Comparison of ENCODE assay signal across 2 cellular contexts in genomic region chr20:33306807-33307206, GRCh38.
TF ChIP-seq lines count a peak whose summit lies in the region.

No MANE protein-coding gene starts in this region.

TF ChIP-seq in HCT116, 20 proteins besides CTCF, POLR2A, EP300 and RAD21 (continued from another document):
- no peak for TF ChIP-seq JUND (IDR thresholded peaks at IDR 0.05)
- no peak for TF ChIP-seq CBX3 (IDR thresholded peaks at IDR 0.05; ENCODE audit: low read depth)
- no peak for TF ChIP-seq ELF1 (IDR thresholded peaks at IDR 0.05; ENCODE audit: borderline replicate concordance, low read depth)
- TF ChIP-seq, protein P1, sequence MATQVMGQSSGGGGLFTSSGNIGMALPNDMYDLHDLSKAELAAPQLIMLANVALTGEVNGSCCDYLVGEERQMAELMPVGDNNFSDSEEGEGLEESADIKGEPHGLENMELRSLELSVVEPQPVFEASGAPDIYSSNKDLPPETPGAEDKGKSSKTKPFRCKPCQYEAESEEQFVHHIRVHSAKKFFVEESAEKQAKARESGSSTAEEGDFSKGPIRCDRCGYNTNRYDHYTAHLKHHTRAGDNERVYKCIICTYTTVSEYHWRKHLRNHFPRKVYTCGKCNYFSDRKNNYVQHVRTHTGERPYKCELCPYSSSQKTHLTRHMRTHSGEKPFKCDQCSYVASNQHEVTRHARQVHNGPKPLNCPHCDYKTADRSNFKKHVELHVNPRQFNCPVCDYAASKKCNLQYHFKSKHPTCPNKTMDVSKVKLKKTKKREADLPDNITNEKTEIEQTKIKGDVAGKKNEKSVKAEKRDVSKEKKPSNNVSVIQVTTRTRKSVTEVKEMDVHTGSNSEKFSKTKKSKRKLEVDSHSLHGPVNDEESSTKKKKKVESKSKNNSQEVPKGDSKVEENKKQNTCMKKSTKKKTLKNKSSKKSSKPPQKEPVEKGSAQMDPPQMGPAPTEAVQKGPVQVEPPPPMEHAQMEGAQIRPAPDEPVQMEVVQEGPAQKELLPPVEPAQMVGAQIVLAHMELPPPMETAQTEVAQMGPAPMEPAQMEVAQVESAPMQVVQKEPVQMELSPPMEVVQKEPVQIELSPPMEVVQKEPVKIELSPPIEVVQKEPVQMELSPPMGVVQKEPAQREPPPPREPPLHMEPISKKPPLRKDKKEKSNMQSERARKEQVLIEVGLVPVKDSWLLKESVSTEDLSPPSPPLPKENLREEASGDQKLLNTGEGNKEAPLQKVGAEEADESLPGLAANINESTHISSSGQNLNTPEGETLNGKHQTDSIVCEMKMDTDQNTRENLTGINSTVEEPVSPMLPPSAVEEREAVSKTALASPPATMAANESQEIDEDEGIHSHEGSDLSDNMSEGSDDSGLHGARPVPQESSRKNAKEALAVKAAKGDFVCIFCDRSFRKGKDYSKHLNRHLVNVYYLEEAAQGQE (IDR thresholded peaks at IDR 0.05; ENCODE audit: low read depth), result no peak
- TF ChIP-seq, protein P2, sequence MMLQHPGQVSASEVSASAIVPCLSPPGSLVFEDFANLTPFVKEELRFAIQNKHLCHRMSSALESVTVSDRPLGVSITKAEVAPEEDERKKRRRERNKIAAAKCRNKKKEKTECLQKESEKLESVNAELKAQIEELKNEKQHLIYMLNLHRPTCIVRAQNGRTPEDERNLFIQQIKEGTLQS (IDR thresholded peaks at IDR 0.05), result no peak
- TF ChIP-seq FOSL1 (IDR thresholded peaks at IDR 0.05; ENCODE audit: low read depth), result no peak
- no peak for TF ChIP-seq SP1 (IDR thresholded peaks at IDR 0.05; ENCODE audit: low read depth)
- no peak for TF ChIP-seq ZFX (IDR thresholded peaks at IDR 0.05)
- TF ChIP-seq POLR2AphosphoS5 (IDR thresholded peaks at IDR 0.05; ENCODE audit: low read depth, low read length), result no peak
- TF ChIP-seq MAX (IDR thresholded peaks at IDR 0.05), result no peak
- no peak for TF ChIP-seq CEBPB (IDR thresholded peaks at IDR 0.05; ENCODE audit: low read depth)
- TF ChIP-seq EZH2phosphoT487 (IDR thresholded peaks at IDR 0.05; ENCODE audit: borderline replicate concordance), result no peak
- TF ChIP-seq YY1 (IDR thresholded peaks at IDR 0.05; ENCODE audit: extremely low read depth, insufficient replicate concordance, low read depth, low read length), result no peak
- TF ChIP-seq ZNF274 (IDR thresholded peaks at IDR 0.05; ENCODE audit: low read depth, low read length), result no peak
- no peak for TF ChIP-seq EGR1 (IDR thresholded peaks at IDR 0.05; ENCODE audit: low read depth)

TF ChIP-seq in WTC11, 78 proteins besides CTCF, POLR2A, EP300 and RAD21 (continued from another document):
- TF ChIP-seq, protein P3, sequence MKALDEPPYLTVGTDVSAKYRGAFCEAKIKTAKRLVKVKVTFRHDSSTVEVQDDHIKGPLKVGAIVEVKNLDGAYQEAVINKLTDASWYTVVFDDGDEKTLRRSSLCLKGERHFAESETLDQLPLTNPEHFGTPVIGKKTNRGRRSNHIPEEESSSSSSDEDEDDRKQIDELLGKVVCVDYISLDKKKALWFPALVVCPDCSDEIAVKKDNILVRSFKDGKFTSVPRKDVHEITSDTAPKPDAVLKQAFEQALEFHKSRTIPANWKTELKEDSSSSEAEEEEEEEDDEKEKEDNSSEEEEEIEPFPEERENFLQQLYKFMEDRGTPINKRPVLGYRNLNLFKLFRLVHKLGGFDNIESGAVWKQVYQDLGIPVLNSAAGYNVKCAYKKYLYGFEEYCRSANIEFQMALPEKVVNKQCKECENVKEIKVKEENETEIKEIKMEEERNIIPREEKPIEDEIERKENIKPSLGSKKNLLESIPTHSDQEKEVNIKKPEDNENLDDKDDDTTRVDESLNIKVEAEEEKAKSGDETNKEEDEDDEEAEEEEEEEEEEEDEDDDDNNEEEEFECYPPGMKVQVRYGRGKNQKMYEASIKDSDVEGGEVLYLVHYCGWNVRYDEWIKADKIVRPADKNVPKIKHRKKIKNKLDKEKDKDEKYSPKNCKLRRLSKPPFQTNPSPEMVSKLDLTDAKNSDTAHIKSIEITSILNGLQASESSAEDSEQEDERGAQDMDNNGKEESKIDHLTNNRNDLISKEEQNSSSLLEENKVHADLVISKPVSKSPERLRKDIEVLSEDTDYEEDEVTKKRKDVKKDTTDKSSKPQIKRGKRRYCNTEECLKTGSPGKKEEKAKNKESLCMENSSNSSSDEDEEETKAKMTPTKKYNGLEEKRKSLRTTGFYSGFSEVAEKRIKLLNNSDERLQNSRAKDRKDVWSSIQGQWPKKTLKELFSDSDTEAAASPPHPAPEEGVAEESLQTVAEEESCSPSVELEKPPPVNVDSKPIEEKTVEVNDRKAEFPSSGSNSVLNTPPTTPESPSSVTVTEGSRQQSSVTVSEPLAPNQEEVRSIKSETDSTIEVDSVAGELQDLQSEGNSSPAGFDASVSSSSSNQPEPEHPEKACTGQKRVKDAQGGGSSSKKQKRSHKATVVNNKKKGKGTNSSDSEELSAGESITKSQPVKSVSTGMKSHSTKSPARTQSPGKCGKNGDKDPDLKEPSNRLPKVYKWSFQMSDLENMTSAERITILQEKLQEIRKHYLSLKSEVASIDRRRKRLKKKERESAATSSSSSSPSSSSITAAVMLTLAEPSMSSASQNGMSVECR (CRISPR knock-in tag; IDR thresholded peaks at IDR 0.05; ENCODE audit: borderline replicate concordance), result no peak
- no peak for TF ChIP-seq JUN (CRISPR knock-in tag; IDR thresholded peaks at IDR 0.05)
- TF ChIP-seq CBFB (CRISPR knock-in tag; IDR thresholded peaks at IDR 0.05; ENCODE audit: low read depth), result no peak
- no peak for TF ChIP-seq ELF4 (CRISPR knock-in tag; IDR thresholded peaks at IDR 0.05; ENCODE audit: low read depth)
- no peak for TF ChIP-seq FOXJ3 (CRISPR knock-in tag; IDR thresholded peaks at IDR 0.05; ENCODE audit: borderline replicate concordance)
- TF ChIP-seq, protein P4, sequence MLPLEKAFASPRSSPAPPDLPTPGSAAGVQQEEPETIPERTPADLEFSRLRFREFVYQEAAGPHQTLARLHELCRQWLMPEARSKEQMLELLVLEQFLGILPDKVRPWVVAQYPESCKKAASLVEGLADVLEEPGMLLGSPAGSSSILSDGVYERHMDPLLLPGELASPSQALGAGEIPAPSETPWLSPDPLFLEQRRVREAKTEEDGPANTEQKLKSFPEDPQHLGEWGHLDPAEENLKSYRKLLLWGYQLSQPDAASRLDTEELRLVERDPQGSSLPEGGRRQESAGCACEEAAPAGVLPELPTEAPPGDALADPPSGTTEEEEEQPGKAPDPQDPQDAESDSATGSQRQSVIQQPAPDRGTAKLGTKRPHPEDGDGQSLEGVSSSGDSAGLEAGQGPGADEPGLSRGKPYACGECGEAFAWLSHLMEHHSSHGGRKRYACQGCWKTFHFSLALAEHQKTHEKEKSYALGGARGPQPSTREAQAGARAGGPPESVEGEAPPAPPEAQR (CRISPR knock-in tag; IDR thresholded peaks at IDR 0.05), result no peak
- no peak for TF ChIP-seq SOX15 (CRISPR knock-in tag; IDR thresholded peaks at IDR 0.05)
- no peak for TF ChIP-seq TEAD4 (CRISPR knock-in tag; IDR thresholded peaks at IDR 0.05)
- no peak for TF ChIP-seq RORB (CRISPR knock-in tag; IDR thresholded peaks at IDR 0.05)
- TF ChIP-seq ZNF121 (CRISPR knock-in tag; IDR thresholded peaks at IDR 0.05), result no peak
- TF ChIP-seq FOXP4 (CRISPR knock-in tag; IDR thresholded peaks at IDR 0.05), result no peak
- no peak for TF ChIP-seq ZBTB21 (CRISPR knock-in tag; IDR thresholded peaks at IDR 0.05; ENCODE audit: borderline replicate concordance)
- TF ChIP-seq, protein P5, sequence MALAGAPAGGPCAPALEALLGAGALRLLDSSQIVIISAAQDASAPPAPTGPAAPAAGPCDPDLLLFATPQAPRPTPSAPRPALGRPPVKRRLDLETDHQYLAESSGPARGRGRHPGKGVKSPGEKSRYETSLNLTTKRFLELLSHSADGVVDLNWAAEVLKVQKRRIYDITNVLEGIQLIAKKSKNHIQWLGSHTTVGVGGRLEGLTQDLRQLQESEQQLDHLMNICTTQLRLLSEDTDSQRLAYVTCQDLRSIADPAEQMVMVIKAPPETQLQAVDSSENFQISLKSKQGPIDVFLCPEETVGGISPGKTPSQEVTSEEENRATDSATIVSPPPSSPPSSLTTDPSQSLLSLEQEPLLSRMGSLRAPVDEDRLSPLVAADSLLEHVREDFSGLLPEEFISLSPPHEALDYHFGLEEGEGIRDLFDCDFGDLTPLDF (CRISPR knock-in tag; IDR thresholded peaks at IDR 0.05), result no peak
- TF ChIP-seq AFF4 (CRISPR knock-in tag; IDR thresholded peaks at IDR 0.05; ENCODE audit: borderline replicate concordance), result no peak
